ENCODE assay signal across 16 cellular contexts in the genomic region with DNA sequence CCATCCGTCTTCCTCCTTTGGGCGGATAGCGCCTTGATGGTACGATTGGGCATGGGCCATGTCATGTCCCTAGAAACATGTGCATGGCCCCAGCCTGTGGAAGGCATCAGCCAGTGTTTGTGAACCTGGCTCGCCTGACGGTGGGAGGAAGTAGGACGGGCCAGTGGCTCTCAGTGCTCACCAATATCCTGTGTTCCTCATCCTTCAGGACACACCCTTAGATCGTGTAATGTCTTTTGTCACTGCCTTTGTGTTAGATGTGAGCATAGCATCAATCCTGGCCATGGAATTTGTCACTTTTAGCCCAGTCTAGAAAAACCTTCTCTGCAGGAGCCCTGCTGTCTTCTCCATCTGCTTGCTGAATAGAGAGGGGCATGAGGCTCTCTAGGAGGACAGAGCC.
DNase-seq lines count a peak whose midpoint lies in the region; ATAC-seq and TF ChIP-seq lines count a peak whose summit lies in the region.
"Had no signal": no experiment of that assay in that cellular context is flagged by ENCODE, and none has a peak within 500 bp of the region (broad histone marks: within the 10 kb centered on the region; RNA-seq: fewer than 3 reads in every experiment).

No MANE protein-coding gene starts in this region.

- no peaks in the 10 kb centered on the region for H3K27me3 Mint-ChIP-seq in CD8-positive, alpha-beta memory T cell
- H3K27me3 Mint-ChIP-seq in central memory CD8-positive, alpha-beta T cell = no peaks in the 10 kb centered on the region
- no peaks in the 10 kb centered on the region for H3K27me3 Mint-ChIP-seq in neural progenitor cell (ENCODE audit: insufficient read depth, low read depth)
- H3K27me3 Mint-ChIP-seq: IgD-negative memory B cell had no signal

- H3F3A ChIP-seq in neural progenitor cell (ENCODE audit: low read depth) = no peaks in the 10 kb centered on the region

- no peaks in the 10 kb centered on the region for H3K9me3 Mint-ChIP-seq in CD8-positive, alpha-beta memory T cell
- no peaks in the 10 kb centered on the region for H3K9me3 Mint-ChIP-seq in central memory CD8-positive, alpha-beta T cell
- peaks cover 6% of the 10 kb centered on the region for H3K9me3 Mint-ChIP-seq in neural progenitor cell
- H3K9me3 Mint-ChIP-seq: IgD-negative memory B cell had no signal

- no peaks in the 10 kb centered on the region for H3K9me3 ChIP-seq in CD8-positive, alpha-beta memory T cell (ENCODE audit: low read length)
- H3K9me3 ChIP-seq in HUES6 (ENCODE audit: control insufficient read depth, insufficient read depth, low read depth, low read length) (no peaks in the 10 kb centered on the region), neural progenitor cell (ENCODE audit: low read depth) (no peaks in the 10 kb centered on the region), suprapubic skin (no peaks in the 10 kb centered on the region)

- H2AFZ ChIP-seq in neural progenitor cell (replicated peaks) = no peak overlapping the region

- H3K27me3 ChIP-seq in CD8-positive, alpha-beta memory T cell (ENCODE audit: insufficient read depth, low read length, poor library complexity, severe bottlenecking) = no peaks in the 10 kb centered on the region
- no peaks in the 10 kb centered on the region for H3K27me3 ChIP-seq in HUES6 (ENCODE audit: control insufficient read depth, insufficient read depth, low read length)
- H3K27me3 ChIP-seq in neural progenitor cell = no peaks in the 10 kb centered on the region
- no peaks in the 10 kb centered on the region for H3K27me3 ChIP-seq in suprapubic skin

- DNase-seq in CD8-positive, alpha-beta memory T cell = no peak
- no peak for DNase-seq in central memory CD8-positive, alpha-beta T cell (ENCODE audit: low spot score in 2 of 2)
- DNase-seq in neural progenitor cell (ENCODE audit: low spot score) = no peak
- no peak for DNase-seq in medulla oblongata (ENCODE audit: extremely low spot score)
- no peak for DNase-seq in suprapubic skin (ENCODE audit: low spot score in 2 of 2)
- no peak for DNase-seq in GM13976 (ENCODE audit: low spot score)
- no peak for DNase-seq in foreskin fibroblast
- DNase-seq: activated gamma-delta T cell; kidney; NCI-H2029 treated with DMSO at 0.1 percent for 48 hours; NCI-H69; PC-3; stimulated activated CD4-positive, alpha-beta T cell treated with anti-CD3 and anti-CD28 coated beads, Interleukin-4, amount 100 ng/mL, for 1 hour had no signal

- H3K4me3 Mint-ChIP-seq in CD8-positive, alpha-beta memory T cell = peak overlapping the region in 2 of 7 donors; percentile 17 to 36
- H3K4me3 Mint-ChIP-seq in central memory CD8-positive, alpha-beta T cell = no peak overlapping the region
- peak overlapping the region; percentile 69 for H3K4me3 Mint-ChIP-seq in neural progenitor cell
- H3K4me3 Mint-ChIP-seq: IgD-negative memory B cell had no signal

- no peak overlapping the region for H3K4me2 ChIP-seq in neural progenitor cell

- POLR2A ChIA-PET in CD8-positive, alpha-beta memory T cell (lab: Charles Lee) = no interaction called here

- peaks cover 17 to 27% (median 17%) of the 10 kb centered on the region in 3 donors for H3K4me1 Mint-ChIP-seq in CD8-positive, alpha-beta memory T cell
- peaks cover 12% of the 10 kb centered on the region for H3K4me1 Mint-ChIP-seq in central memory CD8-positive, alpha-beta T cell
- H3K4me1 Mint-ChIP-seq in neural progenitor cell = peaks cover 41% of the 10 kb centered on the region

- peaks cover 10% of the 10 kb centered on the region for H3K4me1 ChIP-seq in CD8-positive, alpha-beta memory T cell (ENCODE audit: insufficient read depth, low read length)
- H3K4me1 ChIP-seq in HUES6 (ENCODE audit: control insufficient read depth, insufficient read depth, low read length) (peaks cover 17% of the 10 kb centered on the region; the same call in 1 of the 2 replicates), neural progenitor cell (no peaks in the 10 kb centered on the region), suprapubic skin (peaks cover 6% of the 10 kb centered on the region)

- H4K20me1 ChIP-seq in neural progenitor cell (ENCODE audit: low read depth) = no peaks in the 10 kb centered on the region

- H3K36me3 ChIP-seq in CD8-positive, alpha-beta memory T cell (ENCODE audit: insufficient read depth, low read length) = no peaks in the 10 kb centered on the region
- H3K36me3 ChIP-seq in HUES6 (ENCODE audit: control insufficient read depth, insufficient read depth, low read length) (no peaks in the 10 kb centered on the region), neural progenitor cell (no peaks in the 10 kb centered on the region), suprapubic skin (no peaks in the 10 kb centered on the region)

- TF ChIP-seq POLR2A in suprapubic skin (IDR thresholded peaks at IDR 0.05) = no peak

- no peak overlapping the region for H3K27ac ChIP-seq in CD8-positive, alpha-beta memory T cell (ENCODE audit: low read depth, low read length)
- H3K27ac ChIP-seq in HUES6 (ENCODE audit: low read depth, low read length) (peak overlapping the region; percentile 41; the same call in 1 of the 2 replicates), neural progenitor cell (no peak overlapping the region), suprapubic skin (no peak overlapping the region)
- H3K27ac ChIP-seq: SK-N-MC had no signal

- ATAC-seq in central memory CD8-positive, alpha-beta T cell (replicated peaks; ENCODE audit: extremely low read depth, poor library complexity, severe bottlenecking) = no peak
- ATAC-seq: PC-3 had no signal

- H3K79me2 ChIP-seq in neural progenitor cell (ENCODE audit: low read depth) = no peaks in the 10 kb centered on the region

- no peak overlapping the region for H3K4me3 ChIP-seq in CD8-positive, alpha-beta memory T cell (ENCODE audit: low read length)
- H3K4me3 ChIP-seq in HUES6 (ENCODE audit: low read depth, low read length) (no peak overlapping the region), neural progenitor cell (no peak overlapping the region), suprapubic skin (no peak overlapping the region), foreskin fibroblast (ENCODE audit: low read depth in 1 of 2, low read length in 2 of 2) (no peak overlapping the region)

- WGBS in suprapubic skin = 94% methylated on average over 7 of the region's 8 CpGs

- in situ Hi-C loops in GM13976 (cut with MboI; ENCODE audit: low sequenced_read_pairs, unreplicated experiment) = no loop called here

- H3K9ac ChIP-seq in HUES6 (ENCODE audit: low read length) (peak overlapping the region; percentile 57), neural progenitor cell (no peak overlapping the region)

- CTCF ChIA-PET in CD8-positive, alpha-beta memory T cell (lab: Charles Lee) = interaction anchor here (0.9 kb wide), 1 partner anchor 78 kb away, joined by 4 read pairs; a partner anchor contains a TSS

- no peaks in the 10 kb centered on the region for H3K36me3 Mint-ChIP-seq in CD8-positive, alpha-beta memory T cell
- H3K36me3 Mint-ChIP-seq in central memory CD8-positive, alpha-beta T cell (ENCODE audit: insufficient read depth) = peaks cover 5% of the 10 kb centered on the region
- H3K36me3 Mint-ChIP-seq in neural progenitor cell = peaks cover 8% of the 10 kb centered on the region

- TF ChIP-seq CTCF in neural progenitor cell (IDR thresholded peaks at IDR 0.05) = no peak
- no peak for TF ChIP-seq CTCF in suprapubic skin (IDR thresholded peaks at IDR 0.05)
- no peak for TF ChIP-seq CTCF in GM13976 (IDR thresholded peaks at IDR 0.05; ENCODE audit: borderline replicate concordance, control extremely low read depth, extremely low read depth, insufficient read depth, missing control alignments)
- TF ChIP-seq CTCF in foreskin fibroblast (IDR thresholded peaks at IDR 0.05; ENCODE audit: low read depth, low read length) = no peak

- no peak for TF ChIP-seq EP300 in suprapubic skin (IDR thresholded peaks at IDR 0.05)

- peak overlapping the region in 6 of 8 donors; percentile 8 to 70 (median 38) for H3K27ac Mint-ChIP-seq in CD8-positive, alpha-beta memory T cell
- H3K27ac Mint-ChIP-seq in central memory CD8-positive, alpha-beta T cell (ENCODE audit: low read depth) = peak overlapping the region; percentile 33
- H3K27ac Mint-ChIP-seq in neural progenitor cell = peak overlapping the region; percentile 85
- H3K27ac Mint-ChIP-seq: IgD-negative memory B cell had no signal

Comparison
In these comparisons a context has a peak if more than half of its experiments do, and no peak if none do; other contexts are left out.
1. H3K27ac Mint-ChIP-seq: peak in every context shown above with its lines; median percentile 85 in neural progenitor cell; 38 in CD8-positive, alpha-beta memory T cell; 33 in central memory CD8-positive, alpha-beta T cell.